In the genomic region with DNA sequence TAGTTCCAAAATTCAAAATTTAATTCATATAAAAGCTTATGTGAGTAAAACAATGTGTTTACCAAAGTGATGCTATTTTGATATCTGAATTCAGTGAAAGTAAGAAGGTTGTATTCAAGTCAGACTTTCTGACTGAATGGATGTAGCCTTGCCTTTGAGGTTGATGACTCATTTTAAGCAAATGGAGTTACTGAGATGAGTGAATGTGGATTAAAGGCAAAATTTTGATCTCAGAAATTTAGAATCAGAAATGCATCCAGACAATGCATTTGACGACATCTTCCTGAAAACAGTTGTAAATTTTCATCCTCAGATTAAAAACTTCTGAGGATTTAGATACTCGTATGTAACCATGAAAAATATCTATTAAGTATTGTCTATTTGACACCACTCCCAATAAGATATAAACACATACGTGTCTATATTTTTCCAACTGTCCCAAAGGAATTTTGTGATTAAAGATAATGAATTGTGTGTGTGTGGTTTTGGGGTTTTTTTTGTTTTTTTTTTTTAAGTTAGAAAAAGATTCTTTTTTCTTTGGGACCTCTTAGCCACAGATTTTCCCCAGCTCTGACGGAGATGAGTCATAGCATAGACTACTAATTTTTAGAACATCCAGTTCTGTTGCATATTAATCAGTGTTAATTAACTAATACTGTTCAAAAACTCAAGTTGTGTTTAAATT, we compare ENCODE assay signal across 9 cellular contexts. TPM values are rescaled to one million over a fixed set of nuclear protein-coding genes. Genes with fewer than 3 reads are reported as not detected.
DNase-seq lines count a peak whose midpoint lies in the region; ATAC-seq, FAIRE-seq and TF ChIP-seq lines count a peak whose summit lies in the region.
"Had no signal": no experiment of that assay in that cellular context is flagged by ENCODE, and none has a peak within 500 bp of the region (broad histone marks: within the 10 kb centered on the region; RNA-seq: fewer than 3 reads in every experiment).

No MANE protein-coding gene starts in this region.

- FAIRE-seq in A549 (lab: Jason Lieb, UNC) = no peak

- H3K9me3 ChIP-seq in A549 = no peaks in the 10 kb centered on the region
- no peaks in the 10 kb centered on the region for H3K9me3 ChIP-seq in upper lobe of right lung

- no peak overlapping the region for H3K4me2 ChIP-seq in A549

- CTCF ChIA-PET in A549 (lab: Yijun Ruan, JAX) (no interaction called here), Calu3 (lab: Charles Lee) (no interaction called here)

- no peak for TF ChIP-seq EP300 in A549 (IDR thresholded peaks at IDR 0.05)

- DNase-seq in A549 (ENCODE audit: low read depth in 1 of 2, low spot score in 1 of 2) (no peak), GM19240 (ENCODE audit: insufficient read length, low spot score) (peak; percentile 11), astrocyte of the cerebellum (ENCODE audit: low read depth) (peak; percentile 67), ecto neural progenitor cell (ENCODE audit: low spot score) (no peak), upper lobe of right lung (no peak), Calu3 (no peak)
- DNase-seq in stimulated activated CD4-positive, alpha-beta T cell treated with anti-CD3 and anti-CD28 coated beads, Interleukin-12 subunit alpha, Interleukin-12 subunit beta, amount 100 ng/mL, for 4 hours = no peak
- DNase-seq: effector CD4-positive, alpha-beta T cell had no signal

- in situ Hi-C loops in astrocyte of the cerebellum (cut with HindIII; ENCODE audit: low sequenced_read_pairs) = no loop called here

- H3K4me3 ChIP-seq in A549 (no peak overlapping the region), astrocyte of the cerebellum (ENCODE audit: low read depth, low read length) (no peak overlapping the region), upper lobe of right lung (no peak overlapping the region)

- BruUV-seq in Calu3 (replicated peaks; lab: Mats Ljungman, UMichigan) = no TSS peak

- no peak for TF ChIP-seq POLR2A in A549 (IDR thresholded peaks at IDR 0.05; ENCODE audit: low read length)

- no peaks in the 10 kb centered on the region for H3K9me3 Mint-ChIP-seq in Calu3 (ENCODE audit: low read depth, unreplicated experiment)

- intact Hi-C loops in upper lobe of right lung (cut with DNase I) = no loop called here
- intact Hi-C loops in Calu3 (cut with micrococcal nuclease; ENCODE audit: unreplicated experiment) = no loop called here

- no peaks in the 10 kb centered on the region for H3K27me3 ChIP-seq in upper lobe of right lung

- no peaks in the 10 kb centered on the region for H3K4me1 Mint-ChIP-seq in Calu3 (ENCODE audit: low read depth, unreplicated experiment)

- no peak overlapping the region for H3K27ac Mint-ChIP-seq in Calu3 (ENCODE audit: unreplicated experiment)

- H3K4me1 ChIP-seq in A549 (peaks cover 7% of the 10 kb centered on the region; the same call in 2 of the 3 replicates), upper lobe of right lung (no peaks in the 10 kb centered on the region)

- TF ChIP-seq CTCF in A549 (IDR thresholded peaks at IDR 0.05) (no peak), astrocyte of the cerebellum (IDR thresholded peaks at IDR 0.05; ENCODE audit: low read depth, low read length, missing control alignments) (no peak), upper lobe of right lung (IDR thresholded peaks at IDR 0.05) (no peak), Calu3 (IDR thresholded peaks at IDR 0.05; ENCODE audit: unreplicated experiment) (no peak)

- no peak overlapping the region for H3K4me3 Mint-ChIP-seq in Calu3 (ENCODE audit: low read depth, unreplicated experiment)

- no peaks in the 10 kb centered on the region for H3K27me3 Mint-ChIP-seq in Calu3 (ENCODE audit: unreplicated experiment)

- ATAC-seq in A549 (no peak), HG03342 (IDR thresholded peaks at IDR 0.05; ENCODE audit: unreplicated experiment) (peak; percentile 85), upper lobe of right lung (no peak)

- POLR2A ChIA-PET in A549 (lab: Yijun Ruan, JAX) = no interaction called here

- H3K27ac ChIP-seq in A549 (no peak overlapping the region), upper lobe of right lung (no peak overlapping the region)

- no peak for TF ChIP-seq RAD21 in A549 (conservative IDR thresholded peaks at IDR 0.05 in 1 of 2, IDR thresholded peaks at IDR 0.05 in 1 of 2)

- WGBS in A549 (ENCODE audit: missing lambda C conversion rate) = 90% methylated on average over 4 of the region's 4 CpGs

- H3K36me3 Mint-ChIP-seq in Calu3 (ENCODE audit: insufficient read depth, unreplicated experiment) = peaks cover 1% of the 10 kb centered on the region

- peaks cover 28% of the 10 kb centered on the region for H3K36me3 ChIP-seq in upper lobe of right lung

TF ChIP-seq in A549, 52 proteins besides CTCF, POLR2A, EP300 and RAD21:
- TF ChIP-seq CEBPB (IDR thresholded peaks at IDR 0.05) (no peak), FOSL2 (IDR thresholded peaks at IDR 0.05) (no peak), FOSL2 (CRISPR knock-in tag; IDR thresholded peaks at IDR 0.05) (peak; percentile 40)

RNA-seq across cellular contexts. Expression of gene NFKB1, which starts 34.4 kb away (rescaled TPM):
- 18.3 and 19.3 TPM in 2 replicates for polyA plus RNA-seq in A549 (2011; rRNA removed)
- polyA plus RNA-seq in A549 (2012; cell fraction: cytosol; rRNA removed) = 12.0 and 14.3 TPM in 2 replicates
- polyA plus RNA-seq in A549 (2012; cell fraction: nucleus; rRNA removed) = 17.6 and 20.6 TPM in 2 replicates
- polyA plus RNA-seq in A549 (2017; fragmentation: RNase III; extraction: RNeasy Plus Mini Kit Qiagen cat#74134 plus additional on column Dnase treatment) = 15.2 to 18.0 TPM (median 16.8 TPM) in 3 replicates
- 22.6 and 28.2 TPM in 2 replicates for polyA minus RNA-seq in A549 (2011; rRNA and poly(A)+ RNA removed)
- total RNA-seq in upper lobe of right lung = 48.8 TPM
- total RNA-seq in Calu3 (2022) = 31.3 and 35.6 TPM in 2 replicates

Comparison
In these comparisons a context has a peak if more than half of its experiments do, and no peak if none do; other contexts are left out.
1. DNase-seq: peak in GM19240 (single experiment) and astrocyte of the cerebellum (single experiment); none in A549 (0 of 2), ecto neural progenitor cell (single experiment), upper lobe of right lung (single experiment), stimulated activated CD4-positive, alpha-beta T cell treated with anti-CD3 and anti-CD28 coated beads, Interleukin-12 subunit alpha, Interleukin-12 subunit beta, amount 100 ng/mL, for 4 hours (single experiment) and Calu3 (single experiment).